ENCODE assay signal across 15 cellular contexts in genomic region chr19:38168632-38169031, GRCh38. TPM values are rescaled to one million over a fixed set of nuclear protein-coding genes. Genes with fewer than 3 reads are reported as not detected.
"Had no signal": no experiment of that assay in that cellular context is flagged by ENCODE, and none has a peak within 500 bp of the region (broad histone marks: within the 10 kb centered on the region; RNA-seq: fewer than 3 reads in every experiment).

No MANE protein-coding gene starts in this region.

- H3K27ac Mint-ChIP-seq: activated CD4-positive, alpha-beta memory T cell treated with anti-CD3 and anti-CD28 coated beads for 36 hours; activated CD4-positive, alpha-beta T cell treated with anti-CD3 and anti-CD28 coated beads for 36 hours; activated CD8-positive, alpha-beta memory T cell treated with anti-CD3 and anti-CD28 coated beads, Interleukin-2, amount 10 ng/mL, durations not matched to agents 7 days and 5 days; activated naive CD8-positive, alpha-beta T cell; natural killer cell had no signal

- H3K9me3 ChIP-seq: spleen, thoracic aorta, upper lobe of right lung had no signal

- H3K27ac ChIP-seq: parathyroid adenoma, spleen, thoracic aorta, upper lobe of right lung had no signal

- H3K9ac ChIP-seq: parathyroid adenoma had no signal

- H2AFZ ChIP-seq: parathyroid adenoma had no signal

- DNase-seq: activated CD4-positive, alpha-beta memory T cell treated with anti-CD3 and anti-CD28 coated beads for 36 hours; activated CD4-positive, alpha-beta T cell treated with anti-CD3 and anti-CD28 coated beads for 36 hours; activated CD8-positive, alpha-beta memory T cell treated with anti-CD3 and anti-CD28 coated beads, Interleukin-2, amount 10 ng/mL, durations not matched to agents 7 days and 5 days; dermis blood vessel endothelial cell; effector memory CD4-positive, alpha-beta T cell; foreskin fibroblast; left cardiac atrium; natural killer cell; spleen; stimulated activated naive B cell treated with anti-CD40 and anti-IgM and Interleukin-4, amounts not matched to agents 10 μg/mL and 1 μg/mL and 100 μg/mL, for 72 hours; upper lobe of right lung had no signal

- H3K4me1 Mint-ChIP-seq: activated CD4-positive, alpha-beta T cell treated with anti-CD3 and anti-CD28 coated beads for 36 hours; activated CD8-positive, alpha-beta memory T cell treated with anti-CD3 and anti-CD28 coated beads, Interleukin-2, amount 10 ng/mL, durations not matched to agents 7 days and 5 days; natural killer cell had no signal

- H3K27me3 Mint-ChIP-seq: activated CD4-positive, alpha-beta memory T cell treated with anti-CD3 and anti-CD28 coated beads for 36 hours; activated CD4-positive, alpha-beta T cell treated with anti-CD3 and anti-CD28 coated beads for 36 hours; activated CD8-positive, alpha-beta memory T cell treated with anti-CD3 and anti-CD28 coated beads, Interleukin-2, amount 10 ng/mL, durations not matched to agents 7 days and 5 days; activated naive CD8-positive, alpha-beta T cell; stimulated activated naive B cell treated with anti-CD40 and anti-IgM and Interleukin-4, amounts not matched to agents 10 μg/mL and 1 μg/mL and 100 μg/mL, for 72 hours had no signal

- H3K4me3 ChIP-seq: spleen, thoracic aorta, upper lobe of right lung had no signal

- H3K79me2 ChIP-seq: parathyroid adenoma had no signal

- H3K4me1 ChIP-seq: parathyroid adenoma, spleen, upper lobe of right lung had no signal

- H3K4me3 Mint-ChIP-seq: activated CD4-positive, alpha-beta memory T cell treated with anti-CD3 and anti-CD28 coated beads for 36 hours; activated CD4-positive, alpha-beta T cell treated with anti-CD3 and anti-CD28 coated beads for 36 hours; activated CD8-positive, alpha-beta memory T cell treated with anti-CD3 and anti-CD28 coated beads, Interleukin-2, amount 10 ng/mL, durations not matched to agents 7 days and 5 days; activated naive CD8-positive, alpha-beta T cell; natural killer cell; stimulated activated naive B cell treated with anti-CD40 and anti-IgM and Interleukin-4, amounts not matched to agents 10 μg/mL and 1 μg/mL and 100 μg/mL, for 72 hours had no signal

- H3K9me3 Mint-ChIP-seq: activated CD4-positive, alpha-beta memory T cell treated with anti-CD3 and anti-CD28 coated beads for 36 hours; natural killer cell; stimulated activated naive B cell treated with anti-CD40 and anti-IgM and Interleukin-4, amounts not matched to agents 10 μg/mL and 1 μg/mL and 100 μg/mL, for 72 hours had no signal

- H3K27me3 ChIP-seq: spleen, upper lobe of right lung had no signal

RNA-seq across cellular contexts. Expression of gene DPF1, which starts 55.4 kb away (rescaled TPM):
- total RNA-seq: lower leg skin, natural killer cell, spleen, upper lobe of right lung had no signal
